24 cellular contexts compared by ENCODE assay signal in the genomic region with DNA sequence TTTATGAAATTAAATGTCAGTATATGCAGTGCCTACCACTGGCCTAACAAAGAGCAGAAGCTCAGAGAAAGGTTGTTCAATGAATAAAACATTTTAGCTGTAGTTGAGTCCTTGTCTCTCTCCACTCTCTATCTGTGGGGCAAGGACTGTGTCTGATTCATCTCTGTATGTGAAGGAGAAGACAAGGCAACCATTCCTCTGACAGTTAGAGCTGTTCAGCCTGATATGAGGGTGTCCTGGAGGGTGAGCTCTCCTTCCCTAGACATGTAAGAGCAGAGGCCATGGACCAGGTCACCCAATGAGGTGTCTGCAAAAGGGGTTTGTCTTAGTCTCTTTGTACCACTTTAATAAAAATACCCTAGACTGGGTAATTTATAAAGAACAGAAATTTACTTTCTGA. TPM values are rescaled to one million over a fixed set of nuclear protein-coding genes. Genes with fewer than 3 reads are reported as not detected.
"Had no signal": no experiment of that assay in that cellular context is flagged by ENCODE, and none has a peak within 500 bp of the region (broad histone marks: within the 10 kb centered on the region; RNA-seq: fewer than 3 reads in every experiment).

No MANE protein-coding gene starts in this region.

- H3K27ac Mint-ChIP-seq: activated CD4-positive, alpha-beta memory T cell treated with anti-CD3 and anti-CD28 coated beads for 36 hours; activated CD4-positive, alpha-beta T cell treated with anti-CD3 and anti-CD28 coated beads, Interleukin-2, amount 10 ng/mL, durations not matched to agents 7 days and 5 days; activated naive CD4-positive, alpha-beta T cell treated with anti-CD3 and anti-CD28 coated beads, Interleukin-2, amount 50 U/mL, for 24 hours; activated T-cell treated with anti-CD3 and anti-CD28 coated beads, Interleukin-2, amount 50 U/mL, for 72 hours; activated T-helper 2 cell treated with anti-CD3 and anti-CD28 coated beads, Interferon-gamma antibody, Interleukin-2, Interleukin-4, amounts not matched to agents 10 μg/mL and 5 μg/mL and 100 μg/mL, durations not matched to agents 14 hours and 24 hours and 36 hours had no signal

- H3K36me3 Mint-ChIP-seq: activated CD4-positive, alpha-beta memory T cell treated with anti-CD3 and anti-CD28 coated beads for 36 hours; activated naive CD4-positive, alpha-beta T cell treated with anti-CD3 and anti-CD28 coated beads, Interleukin-2, amount 50 U/mL, for 24 hours had no signal

- H3K9me3 Mint-ChIP-seq: activated CD4-positive, alpha-beta memory T cell treated with anti-CD3 and anti-CD28 coated beads for 36 hours; activated CD4-positive, alpha-beta T cell treated with anti-CD3 and anti-CD28 coated beads, Interleukin-2, amount 10 ng/mL, durations not matched to agents 7 days and 5 days; activated naive CD4-positive, alpha-beta T cell treated with anti-CD3 and anti-CD28 coated beads, Interleukin-2, amount 50 U/mL, for 24 hours; activated T-cell treated with anti-CD3 and anti-CD28 coated beads, Interleukin-2, amount 50 U/mL, for 72 hours; activated T-helper 2 cell treated with anti-CD3 and anti-CD28 coated beads, Interferon-gamma antibody, Interleukin-2, Interleukin-4, amounts not matched to agents 10 μg/mL and 5 μg/mL and 100 μg/mL, durations not matched to agents 14 hours and 24 hours and 36 hours had no signal

- H3K27ac ChIP-seq: breast epithelium, Peyer's patch, RWPE1, SJCRH30, VCaP had no signal

- H3K4me1 Mint-ChIP-seq: activated naive CD4-positive, alpha-beta T cell treated with anti-CD3 and anti-CD28 coated beads, Interleukin-2, amount 50 U/mL, for 24 hours had no signal

- DNase-seq: activated CD4-positive, alpha-beta memory T cell treated with anti-CD3 and anti-CD28 coated beads for 36 hours; activated CD4-positive, alpha-beta T cell treated with anti-CD3 and anti-CD28 coated beads, Interleukin-2, amount 10 ng/mL, durations not matched to agents 7 days and 5 days; activated CD4-positive, CD25-positive, alpha-beta regulatory T cell; activated naive CD4-positive, alpha-beta T cell; activated T-cell treated with anti-CD3 and anti-CD28 coated beads, Interleukin-2, amount 50 U/mL, for 72 hours; central memory CD4-positive, alpha-beta T cell; MG63; NCI-H1105; NCI-H1436; NCI-H187; NCI-H2081; NCI-H524; Peyer's patch; Right ventricle myocardium superior; SJCRH30; SK-N-SH; T-helper 1 cell had no signal

- H3K4me3 Mint-ChIP-seq: activated CD4-positive, alpha-beta memory T cell treated with anti-CD3 and anti-CD28 coated beads for 36 hours; activated CD4-positive, alpha-beta T cell treated with anti-CD3 and anti-CD28 coated beads, Interleukin-2, amount 10 ng/mL, durations not matched to agents 7 days and 5 days; activated naive CD4-positive, alpha-beta T cell treated with anti-CD3 and anti-CD28 coated beads, Interleukin-2, amount 50 U/mL, for 24 hours; activated T-cell treated with anti-CD3 and anti-CD28 coated beads, Interleukin-2, amount 50 U/mL, for 72 hours had no signal

- H3K27me3 ChIP-seq: MG63, Peyer's patch, SJCRH30 had no signal

- H3K36me3 ChIP-seq: breast epithelium, MG63, Peyer's patch, SJCRH30 had no signal

- ATAC-seq: activated T-cell treated with anti-CD3 and anti-CD28 coated beads, Interleukin-2, amount 50 U/mL, for 72 hours had no signal

- H3K4me3 ChIP-seq: breast epithelium, MG63, Peyer's patch, SJCRH30 had no signal

- H3K4me2 ChIP-seq: SK-N-SH had no signal

- H3K9me3 ChIP-seq: breast epithelium, MG63, Peyer's patch, SJCRH30, SK-N-SH had no signal

- H3K9ac ChIP-seq: SK-N-SH had no signal

RNA-seq across cellular contexts. Expression of a gene that starts 4.5 kb away (rescaled TPM):
- total RNA-seq: activated CD4-positive, alpha-beta memory T cell treated with anti-CD3 and anti-CD28 coated beads for 36 hours; activated CD4-positive, alpha-beta T cell treated with anti-CD3 and anti-CD28 coated beads, Interleukin-2, amount 10 ng/mL, durations not matched to agents 7 days and 5 days; activated CD8-positive, alpha-beta memory T cell treated with anti-CD3 and anti-CD28 coated beads for 36 hours; activated T-cell treated with anti-CD3 and anti-CD28 coated beads, Interleukin-2, amount 50 U/mL, for 72 hours; activated T-helper 2 cell treated with anti-CD3 and anti-CD28 coated beads, Interferon-gamma antibody, Interleukin-2, Interleukin-4, amounts not matched to agents 10 μg/mL and 5 μg/mL and 100 μg/mL, durations not matched to agents 14 hours and 24 hours and 36 hours; Right ventricle myocardium superior; SJCRH30; T-helper 2 cell treated with Interferon-gamma antibody and Interleukin-4, amounts not matched to agents 100 ng/mL and 5 ng/mL, for 36 hours had no signal
- polyA plus RNA-seq: SK-N-SH had no signal

RNA-seq across cellular contexts. Expression of a gene that starts 37.7 kb away (rescaled TPM):
- total RNA-seq: activated CD4-positive, alpha-beta T cell treated with anti-CD3 and anti-CD28 coated beads, Interleukin-2, amount 10 ng/mL, durations not matched to agents 7 days and 5 days; activated CD8-positive, alpha-beta memory T cell treated with anti-CD3 and anti-CD28 coated beads for 36 hours; activated T-helper 2 cell treated with anti-CD3 and anti-CD28 coated beads, Interferon-gamma antibody, Interleukin-2, Interleukin-4, amounts not matched to agents 10 μg/mL and 5 μg/mL and 100 μg/mL, durations not matched to agents 14 hours and 24 hours and 36 hours; T-helper 2 cell treated with Interferon-gamma antibody and Interleukin-4, amounts not matched to agents 100 ng/mL and 5 ng/mL, for 36 hours had no signal
- polyA plus RNA-seq: SK-N-SH had no signal

RNA-seq across cellular contexts. Expression of a gene that starts 57.1 kb away (rescaled TPM):
- total RNA-seq: activated CD4-positive, alpha-beta memory T cell treated with anti-CD3 and anti-CD28 coated beads for 36 hours; activated CD4-positive, alpha-beta T cell treated with anti-CD3 and anti-CD28 coated beads, Interleukin-2, amount 10 ng/mL, durations not matched to agents 7 days and 5 days; activated CD8-positive, alpha-beta memory T cell treated with anti-CD3 and anti-CD28 coated beads for 36 hours; activated T-cell treated with anti-CD3 and anti-CD28 coated beads, Interleukin-2, amount 50 U/mL, for 72 hours; activated T-helper 2 cell treated with anti-CD3 and anti-CD28 coated beads, Interferon-gamma antibody, Interleukin-2, Interleukin-4, amounts not matched to agents 10 μg/mL and 5 μg/mL and 100 μg/mL, durations not matched to agents 14 hours and 24 hours and 36 hours; SJCRH30; T-helper 2 cell treated with Interferon-gamma antibody and Interleukin-4, amounts not matched to agents 100 ng/mL and 5 ng/mL, for 36 hours had no signal
- polyA plus RNA-seq: SK-N-SH had no signal
